17 cellular contexts compared by ENCODE assay signal in the genomic region with DNA sequence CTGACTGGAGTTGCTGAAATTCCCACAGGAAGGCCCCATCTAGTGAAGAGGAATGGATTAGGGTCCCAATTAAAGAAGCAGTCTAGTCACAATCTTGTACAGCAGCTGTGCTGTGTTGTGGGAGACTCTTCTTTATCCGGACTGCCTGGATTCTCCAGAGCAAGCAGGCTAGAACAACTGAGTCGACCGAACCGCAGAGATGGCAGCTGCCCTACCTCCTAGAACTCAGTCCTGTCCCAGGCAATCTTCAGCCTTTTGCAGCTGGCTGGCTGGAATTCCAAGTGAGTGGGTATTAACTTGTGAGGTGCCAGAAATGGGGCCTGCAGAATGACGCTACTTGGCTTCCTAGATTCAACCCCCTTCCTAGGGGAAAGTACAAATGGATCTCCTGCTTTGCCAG.
"Had no signal": no experiment of that assay in that cellular context is flagged by ENCODE, and none has a peak within 500 bp of the region (broad histone marks: within the 10 kb centered on the region; RNA-seq: fewer than 3 reads in every experiment).

No MANE protein-coding gene starts in this region.

- H3K27ac ChIP-seq: colonic mucosa, foreskin keratinocyte, parathyroid adenoma, prostate gland, right lobe of liver, skin epidermis had no signal

- H3K36me3 ChIP-seq: colonic mucosa, prostate gland, right lobe of liver had no signal

- H3K4me1 ChIP-seq: colonic mucosa, foreskin keratinocyte, parathyroid adenoma, prostate gland, right lobe of liver had no signal

- DNase-seq: cerebellar nuclear complex; colonic mucosa; dermis blood vessel endothelial cell; erythroblast; foreskin keratinocyte; left colon; mesendoderm; natural killer cell; occipital lobe; right lobe of liver; stimulated activated CD4-positive, alpha-beta T cell treated with anti-CD3 and anti-CD28 coated beads, Interleukin-2, amount 100 ng/mL, for 48 hours; stimulated activated naive CD4-positive, alpha-beta T cell treated with Interleukin-2 at 50 U/mL for 16 hours; trophoblast cell had no signal

- H3K4me3 ChIP-seq: colonic mucosa, prostate gland, right lobe of liver, skin epidermis had no signal

- H3K27me3 ChIP-seq: colonic mucosa, foreskin keratinocyte, right lobe of liver had no signal

- H3K9me3 ChIP-seq: colonic mucosa, prostate gland, right lobe of liver had no signal

- H3K9ac ChIP-seq: parathyroid adenoma had no signal

- FAIRE-seq: endothelial cell of umbilical vein had no signal
